Comparison of ENCODE assay signal across 16 cellular contexts in the genomic region with DNA sequence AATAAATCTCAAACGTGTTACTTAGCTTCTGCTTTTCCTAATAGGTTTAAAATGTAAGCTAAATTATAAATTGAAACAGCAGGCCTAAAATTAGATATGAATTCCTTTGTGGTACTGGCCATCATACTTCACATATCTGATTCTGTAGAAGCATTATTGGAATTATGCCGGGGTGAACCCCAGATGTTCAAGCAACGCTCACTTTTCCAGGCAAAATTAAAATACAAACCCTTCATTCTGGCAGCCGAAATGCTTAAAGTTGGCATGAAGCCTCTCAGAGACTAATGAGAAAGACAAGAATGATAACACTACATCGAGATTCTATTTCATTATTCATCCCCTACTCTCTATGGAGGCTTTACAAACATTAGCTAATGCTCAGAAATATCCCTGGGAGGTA.
DNase-seq lines count a peak whose midpoint lies in the region; ATAC-seq and TF ChIP-seq lines count a peak whose summit lies in the region.
"Had no signal": no experiment of that assay in that cellular context is flagged by ENCODE, and none has a peak within 500 bp of the region (broad histone marks: within the 10 kb centered on the region; RNA-seq: fewer than 3 reads in every experiment).

No MANE protein-coding gene starts in this region.

- CTCF ChIA-PET in OCI-LY7 (lab: Charles Lee; ENCODE audit: unreplicated experiment): no interaction called here

- H3K9me3 ChIP-seq in body of pancreas (no peaks in the 10 kb centered on the region), OCI-LY7 (ENCODE audit: low read length) (no peaks in the 10 kb centered on the region), SJCRH30 (replicated peaks) (no peaks in the 10 kb centered on the region)
- H3K9me3 ChIP-seq: BLaER1 had no signal

- no peak for ATAC-seq in body of pancreas
- ATAC-seq: CD8-positive, alpha-beta T cell; HepG2 had no signal

- POLR2A ChIA-PET in OCI-LY7 (lab: Charles Lee): interaction anchor here (0.5 kb wide), 1 partner anchor 804 kb away, joined by 3 read pairs; no protein-coding TSS in a partner anchor

- WGBS in body of pancreas, 2 donors: 52 to 57% methylated on average over 5 of the region's 5 CpGs

- H3K36me3 ChIP-seq in body of pancreas (replicated peaks in 1 of 2; ENCODE audit: insufficient read depth in 1 of 2, low read depth in 2 of 2) (no peaks in the 10 kb centered on the region), OCI-LY7 (ENCODE audit: insufficient read depth, low read length) (no peaks in the 10 kb centered on the region), SJCRH30 (no peaks in the 10 kb centered on the region)
- H3K36me3 ChIP-seq: BLaER1 had no signal

- no peaks in the 10 kb centered on the region for H3K27me3 ChIP-seq in body of pancreas
- H3K27me3 ChIP-seq in SJCRH30: no peaks in the 10 kb centered on the region
- H3K27me3 ChIP-seq: BLaER1 had no signal

- TF ChIP-seq POLR2A in body of pancreas (IDR thresholded peaks at IDR 0.05): no peak

- no peak overlapping the region for H2AFZ ChIP-seq in OCI-LY7 (ENCODE audit: low read length)

- no TSS peak for BruUV-seq in OCI-LY7 (replicated peaks; lab: Mats Ljungman, UMichigan)

- no peaks in the 10 kb centered on the region for H3K9me2 ChIP-seq in OCI-LY7 (ENCODE audit: insufficient read depth, low read length)

- H3K27ac ChIP-seq in body of pancreas: no peak overlapping the region
- no peak overlapping the region for H3K27ac ChIP-seq in OCI-LY7 (ENCODE audit: low read depth, low read length, poor library complexity, severe bottlenecking)
- H3K27ac ChIP-seq in SJCRH30: no peak overlapping the region
- H3K27ac ChIP-seq: BLaER1, KMS-11 had no signal

- no peaks in the 10 kb centered on the region for H3K79me2 ChIP-seq in OCI-LY7 (ENCODE audit: insufficient read depth, low read depth, low read length)

- no peak for TF ChIP-seq CTCF in fibroblast of pulmonary artery (IDR thresholded peaks at IDR 0.05; ENCODE audit: low read length, missing control alignments)
- TF ChIP-seq CTCF in body of pancreas (IDR thresholded peaks at IDR 0.05): no peak
- TF ChIP-seq CTCF in OCI-LY7 (conservative IDR thresholded peaks at IDR 0.05; ENCODE audit: low read length): no peak

- DNase-seq in GM03348 (ENCODE audit: low spot score) (peak; percentile 5), astrocyte of the hippocampus (ENCODE audit: low read depth, low spot score) (peak; percentile 35), fibroblast of pulmonary artery (ENCODE audit: low read depth) (peak; percentile 6), body of pancreas (no peak), OCI-LY7 (ENCODE audit: low spot score) (no peak), NCI-H1105 treated with DMSO at 0.1 percent for 48 hours (lab: John Stamatoyannopoulos, UW) (no peak), SJCRH30 (no peak)
- DNase-seq: ACHN; CD8-positive, alpha-beta T cell; DMS79; NCI-H146; NCI-H2081; NCI-H524 had no signal

- H3K4me2 ChIP-seq in OCI-LY7 (ENCODE audit: low read length): no peak overlapping the region
- H3K4me2 ChIP-seq: BLaER1, KMS-11 had no signal

- no peaks in the 10 kb centered on the region for H3K4me1 ChIP-seq in body of pancreas
- no peaks in the 10 kb centered on the region for H3K4me1 ChIP-seq in OCI-LY7 (ENCODE audit: insufficient read depth, low read length, poor library complexity, severe bottlenecking)
- peaks cover 11% of the 10 kb centered on the region for H3K4me1 ChIP-seq in SJCRH30
- H3K4me1 ChIP-seq: BLaER1 had no signal

- no peaks in the 10 kb centered on the region for H4K20me1 ChIP-seq in OCI-LY7 (ENCODE audit: insufficient read depth, low read length)
- H4K20me1 ChIP-seq: BLaER1 had no signal

- H3K4me3 ChIP-seq in fibroblast of pulmonary artery (replicated peaks; ENCODE audit: low read depth, low read length): no peak overlapping the region
- H3K4me3 ChIP-seq in body of pancreas: no peak overlapping the region
- H3K4me3 ChIP-seq in OCI-LY7 (ENCODE audit: low read depth, low read length, poor library complexity, severe bottlenecking): no peak overlapping the region
- H3K4me3 ChIP-seq in SJCRH30: no peak overlapping the region
- H3K4me3 ChIP-seq: BLaER1 had no signal

- intact Hi-C loops in body of pancreas (cut with DNase I) (no loop called here), OCI-LY7 (cut with micrococcal nuclease; ENCODE audit: unreplicated experiment) (no loop called here)

Comparison
In these comparisons a context has a peak if more than half of its experiments do, and no peak if none do; other contexts are left out.
1. DNase-seq: peak in GM03348 (single experiment), astrocyte of the hippocampus (single experiment) and fibroblast of pulmonary artery (single experiment); none in body of pancreas (0 of 4), OCI-LY7 (single experiment), NCI-H1105 treated with DMSO at 0.1 percent for 48 hours (single experiment) and SJCRH30 (0 of 2).